ENCODE assay signal across 1 cellular context in the genomic region with DNA sequence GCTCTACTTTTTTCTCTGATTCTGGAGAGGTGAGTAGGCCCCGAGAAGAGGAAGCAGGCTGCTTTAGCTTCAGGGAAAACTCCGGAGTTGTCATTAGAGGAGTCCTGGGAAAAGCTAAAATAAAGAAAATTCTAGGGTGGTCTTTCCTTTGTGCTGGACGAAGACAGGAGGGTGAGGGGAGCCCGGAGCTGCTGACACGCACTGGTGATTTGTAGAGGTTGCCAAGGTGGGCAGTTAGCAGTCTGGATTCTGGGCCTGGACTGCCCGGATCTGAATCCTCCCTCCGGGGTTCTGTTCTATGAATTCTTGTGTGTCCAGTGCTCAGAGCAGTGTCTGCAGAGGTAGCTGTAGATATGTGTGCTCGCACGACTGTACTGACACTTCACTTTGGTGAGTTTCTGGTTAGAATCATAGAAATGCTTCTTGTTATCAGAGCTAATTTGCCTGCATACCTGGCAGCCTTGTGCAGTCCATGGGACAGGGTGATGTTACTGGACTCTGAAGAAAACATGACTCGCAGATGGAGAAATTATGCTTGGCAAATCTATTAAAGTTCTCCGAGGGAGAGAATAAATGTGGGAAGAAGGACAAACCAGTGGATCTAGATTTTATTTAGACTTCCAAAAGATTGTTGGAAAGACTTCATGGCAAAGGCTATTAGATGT.
TF ChIP-seq lines count a peak whose summit lies in the region.

No MANE protein-coding gene starts in this region.

TF ChIP-seq in HepG2, 621 proteins besides CTCF, POLR2A, EP300 and RAD21 (continued from another document):
- TF ChIP-seq, protein P1, sequence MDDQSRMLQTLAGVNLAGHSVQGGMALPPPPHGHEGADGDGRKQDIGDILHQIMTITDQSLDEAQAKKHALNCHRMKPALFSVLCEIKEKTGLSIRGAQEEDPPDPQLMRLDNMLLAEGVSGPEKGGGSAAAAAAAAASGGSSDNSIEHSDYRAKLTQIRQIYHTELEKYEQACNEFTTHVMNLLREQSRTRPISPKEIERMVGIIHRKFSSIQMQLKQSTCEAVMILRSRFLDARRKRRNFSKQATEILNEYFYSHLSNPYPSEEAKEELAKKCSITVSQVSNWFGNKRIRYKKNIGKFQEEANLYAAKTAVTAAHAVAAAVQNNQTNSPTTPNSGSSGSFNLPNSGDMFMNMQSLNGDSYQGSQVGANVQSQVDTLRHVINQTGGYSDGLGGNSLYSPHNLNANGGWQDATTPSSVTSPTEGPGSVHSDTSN (CRISPR knock-in tag; IDR thresholded peaks at IDR 0.05; ENCODE audit: borderline replicate concordance): no peak
- TF ChIP-seq ZNF510 (CRISPR knock-in tag; IDR thresholded peaks at IDR 0.05; ENCODE audit: low read depth) (no peak), LBX2 (CRISPR knock-in tag; IDR thresholded peaks at IDR 0.05; ENCODE audit: borderline replicate concordance) (no peak), SMC3 (IDR thresholded peaks at IDR 0.05; ENCODE audit: low read length) (no peak), ATRX (CRISPR knock-in tag; IDR thresholded peaks at IDR 0.05; ENCODE audit: borderline replicate concordance) (no peak), FOSL2 (CRISPR knock-in tag; IDR thresholded peaks at IDR 0.05) (no peak), AGO2 (optimal IDR thresholded peaks at IDR 0.05; ENCODE audit: low read depth, low read length) (no peak), ZNF256 (CRISPR knock-in tag; conservative IDR thresholded peaks at IDR 0.05) (no peak), HOXA7 (CRISPR knock-in tag; IDR thresholded peaks at IDR 0.05) (no peak), ZSCAN31 (CRISPR knock-in tag; IDR thresholded peaks at IDR 0.05; ENCODE audit: low read depth) (no peak)
- TF ChIP-seq, protein P2, sequence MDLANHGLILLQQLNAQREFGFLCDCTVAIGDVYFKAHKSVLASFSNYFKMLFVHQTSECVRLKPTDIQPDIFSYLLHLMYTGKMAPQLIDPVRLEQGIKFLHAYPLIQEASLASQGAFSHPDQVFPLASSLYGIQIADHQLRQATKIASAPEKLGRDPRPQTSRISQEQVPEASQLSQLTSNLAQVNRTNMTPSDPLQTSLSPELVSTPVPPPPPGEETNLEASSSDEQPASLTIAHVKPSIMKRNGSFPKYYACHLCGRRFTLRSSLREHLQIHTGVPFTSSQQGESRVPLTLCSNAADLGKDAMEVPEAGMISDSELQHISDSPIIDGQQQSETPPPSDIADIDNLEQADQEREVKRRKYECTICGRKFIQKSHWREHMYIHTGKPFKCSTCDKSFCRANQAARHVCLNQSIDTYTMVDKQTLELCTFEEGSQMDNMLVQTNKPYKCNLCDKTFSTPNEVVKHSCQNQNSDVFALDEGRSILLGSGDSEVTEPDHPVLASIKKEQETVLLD (CRISPR knock-in tag; IDR thresholded peaks at IDR 0.05; ENCODE audit: low read depth): no peak
- TF ChIP-seq, protein P3, sequence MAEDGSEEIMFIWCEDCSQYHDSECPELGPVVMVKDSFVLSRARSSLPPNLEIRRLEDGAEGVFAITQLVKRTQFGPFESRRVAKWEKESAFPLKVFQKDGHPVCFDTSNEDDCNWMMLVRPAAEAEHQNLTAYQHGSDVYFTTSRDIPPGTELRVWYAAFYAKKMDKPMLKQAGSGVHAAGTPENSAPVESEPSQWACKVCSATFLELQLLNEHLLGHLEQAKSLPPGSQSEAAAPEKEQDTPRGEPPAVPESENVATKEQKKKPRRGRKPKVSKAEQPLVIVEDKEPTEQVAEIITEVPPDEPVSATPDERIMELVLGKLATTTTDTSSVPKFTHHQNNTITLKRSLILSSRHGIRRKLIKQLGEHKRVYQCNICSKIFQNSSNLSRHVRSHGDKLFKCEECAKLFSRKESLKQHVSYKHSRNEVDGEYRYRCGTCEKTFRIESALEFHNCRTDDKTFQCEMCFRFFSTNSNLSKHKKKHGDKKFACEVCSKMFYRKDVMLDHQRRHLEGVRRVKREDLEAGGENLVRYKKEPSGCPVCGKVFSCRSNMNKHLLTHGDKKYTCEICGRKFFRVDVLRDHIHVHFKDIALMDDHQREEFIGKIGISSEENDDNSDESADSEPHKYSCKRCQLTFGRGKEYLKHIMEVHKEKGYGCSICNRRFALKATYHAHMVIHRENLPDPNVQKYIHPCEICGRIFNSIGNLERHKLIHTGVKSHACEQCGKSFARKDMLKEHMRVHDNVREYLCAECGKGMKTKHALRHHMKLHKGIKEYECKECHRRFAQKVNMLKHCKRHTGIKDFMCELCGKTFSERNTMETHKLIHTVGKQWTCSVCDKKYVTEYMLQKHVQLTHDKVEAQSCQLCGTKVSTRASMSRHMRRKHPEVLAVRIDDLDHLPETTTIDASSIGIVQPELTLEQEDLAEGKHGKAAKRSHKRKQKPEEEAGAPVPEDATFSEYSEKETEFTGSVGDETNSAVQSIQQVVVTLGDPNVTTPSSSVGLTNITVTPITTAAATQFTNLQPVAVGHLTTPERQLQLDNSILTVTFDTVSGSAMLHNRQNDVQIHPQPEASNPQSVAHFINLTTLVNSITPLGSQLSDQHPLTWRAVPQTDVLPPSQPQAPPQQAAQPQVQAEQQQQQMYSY (CRISPR knock-in tag; IDR thresholded peaks at IDR 0.05): no peak
- TF ChIP-seq, protein P4, sequence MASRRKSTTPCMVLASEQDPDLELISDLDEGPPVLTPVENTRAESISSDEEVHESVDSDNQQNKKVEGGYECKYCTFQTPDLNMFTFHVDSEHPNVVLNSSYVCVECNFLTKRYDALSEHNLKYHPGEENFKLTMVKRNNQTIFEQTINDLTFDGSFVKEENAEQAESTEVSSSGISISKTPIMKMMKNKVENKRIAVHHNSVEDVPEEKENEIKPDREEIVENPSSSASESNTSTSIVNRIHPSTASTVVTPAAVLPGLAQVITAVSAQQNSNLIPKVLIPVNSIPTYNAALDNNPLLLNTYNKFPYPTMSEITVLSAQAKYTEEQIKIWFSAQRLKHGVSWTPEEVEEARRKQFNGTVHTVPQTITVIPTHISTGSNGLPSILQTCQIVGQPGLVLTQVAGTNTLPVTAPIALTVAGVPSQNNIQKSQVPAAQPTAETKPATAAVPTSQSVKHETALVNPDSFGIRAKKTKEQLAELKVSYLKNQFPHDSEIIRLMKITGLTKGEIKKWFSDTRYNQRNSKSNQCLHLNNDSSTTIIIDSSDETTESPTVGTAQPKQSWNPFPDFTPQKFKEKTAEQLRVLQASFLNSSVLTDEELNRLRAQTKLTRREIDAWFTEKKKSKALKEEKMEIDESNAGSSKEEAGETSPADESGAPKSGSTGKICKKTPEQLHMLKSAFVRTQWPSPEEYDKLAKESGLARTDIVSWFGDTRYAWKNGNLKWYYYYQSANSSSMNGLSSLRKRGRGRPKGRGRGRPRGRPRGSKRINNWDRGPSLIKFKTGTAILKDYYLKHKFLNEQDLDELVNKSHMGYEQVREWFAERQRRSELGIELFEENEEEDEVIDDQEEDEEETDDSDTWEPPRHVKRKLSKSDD (CRISPR knock-in tag; IDR thresholded peaks at IDR 0.05; ENCODE audit: low read depth): no peak
